8 cellular contexts compared by ENCODE assay signal in genomic region chr9:130042406-130042930, GRCh38. TPM values are rescaled to one million over a fixed set of nuclear protein-coding genes. Genes with fewer than 3 reads are reported as not detected.
A peak's percentile ranks its signal among the peaks of the same experiment; 100 is the strongest.
DNase-seq lines count a peak whose midpoint lies in the region; ATAC-seq, FAIRE-seq and TF ChIP-seq lines count a peak whose summit lies in the region.

No MANE protein-coding gene starts in this region.

- DNase-seq in NCI-H69 (lab: John Stamatoyannopoulos, UW): peak; percentile 55
- DNase-seq in K562 (ENCODE audit: extremely low read depth in 1 of 4, low spot score in 3 of 4): peak in 3 of 4 experiments; percentile 35 to 48 (median 48)
- DNase-seq in iPS-NIHi11 (ENCODE audit: low spot score): peak; percentile 64
- DNase-seq in stimulated activated CD4-positive, alpha-beta T cell treated with anti-CD3 and anti-CD28 coated beads, Interleukin-2, amount 100 ng/mL, for 24 hours: peak; percentile 41 to 42
- DNase-seq in GM10266 (ENCODE audit: extremely low spot score): no peak
- DNase-seq in D721Med (ENCODE audit: insufficient read length, low spot score): no peak

- FAIRE-seq in K562 (lab: Jason Lieb, UNC) (no peak), D721Med (lab: Jason Lieb, UNC) (no peak)

- intact Hi-C loops in K562 (cut with micrococcal nuclease): loop anchor here (2.0 kb wide), 1 partner anchor 132 kb away; no protein-coding TSS in a partner anchor

- no peak for TF ChIP-seq RAD21 in K562 (CRISPR knock-in tag; conservative IDR thresholded peaks at IDR 0.05 in 1 of 2, IDR thresholded peaks at IDR 0.05 in 1 of 2)

- under 1% methylated on average over 30 of the region's 76 CpGs for WGBS in K562 (ENCODE audit: insufficient coverage, low coverage, missing lambda C conversion rate)

- peak overlapping the region; percentile 50 for H3K4me3 ChIP-seq in K562

- H3K9ac ChIP-seq in K562 (ENCODE audit: insufficient read depth in 1 of 2, low read depth in 2 of 2, low read length in 2 of 2): peak overlapping the region; percentile 18 to 93; a peak in 3 of 4 replicates

- H3K36me3 ChIP-seq in K562 (ENCODE audit: control insufficient read depth, insufficient read depth, low read length): no peaks in the 10 kb centered on the region

- in situ Hi-C loops in K562 (cut with MboI): no loop called here

- no peak for TF ChIP-seq POLR2A in K562 (conservative IDR thresholded peaks at IDR 0.05)

- CTCF ChIA-PET in K562 (lab: Yijun Ruan, JAX; ENCODE audit: low intra/inter-chr PET ratio): interaction anchor here (0.6 kb wide), 1 partner anchor 15 kb away, joined by 6 read pairs; no protein-coding TSS in a partner anchor

- no peaks in the 10 kb centered on the region for H3K9me3 ChIP-seq in K562 (replicated peaks; ENCODE audit: control insufficient read depth, insufficient read depth, low read depth, low read length)

- TF ChIP-seq CTCF in K562 (IDR thresholded peaks at IDR 0.05 in 2 of 3, conservative IDR thresholded peaks at IDR 0.05 in 1 of 3; ENCODE audit: insufficient read depth in 2 of 3, low read depth in 1 of 3, low read length in 3 of 3): no peak
- no peak for TF ChIP-seq CTCF in GM10266 (IDR thresholded peaks at IDR 0.05; ENCODE audit: control insufficient read depth, insufficient read depth, low read depth, missing control alignments)
- no peak for TF ChIP-seq CTCF in D721Med (IDR thresholded peaks at IDR 0.05; ENCODE audit: insufficient read depth, missing control alignments)

- peak; percentile 1 for ATAC-seq in GM19324 (IDR thresholded peaks at IDR 0.05; ENCODE audit: low FRiP score, unreplicated experiment)
- ATAC-seq in K562: peak; percentile 26
- ATAC-seq in GM19035 (IDR thresholded peaks at IDR 0.05; ENCODE audit: unreplicated experiment): no peak

- peak overlapping the region; percentile 34; the same call in 1 of the 3 replicates for H3K27ac ChIP-seq in K562 (ENCODE audit: extremely low read depth, low read depth, low read length)

- POLR2A ChIA-PET in K562 (lab: Yijun Ruan, JAX): interaction anchor here (0.8 kb wide), 1 partner anchor 11 kb away, joined by 4 read pairs; no protein-coding TSS in a partner anchor

- peak overlapping the region; percentile 54; the same call in 1 of the 2 replicates for H2AFZ ChIP-seq in K562 (ENCODE audit: low read depth, low read length)

- no peaks in the 10 kb centered on the region for H3K9me1 ChIP-seq in K562 (ENCODE audit: control insufficient read depth, insufficient read depth, low read length)

- no peaks in the 10 kb centered on the region; the same call in 2 of the 3 replicates for H3K79me2 ChIP-seq in K562 (ENCODE audit: control insufficient read depth, insufficient read depth, low read length)

- no TSS peak for BruUV-seq in K562 (replicated peaks; lab: Mats Ljungman, UMichigan)

- H3K27me3 ChIP-seq in K562 (ENCODE audit: control insufficient read depth in 2 of 2, insufficient read depth in 2 of 2, low read length in 2 of 2): peaks cover 5 to 12% of the 10 kb centered on the region in 2 experiments; a peak in 3 of 5 replicates

- peaks cover 27 to 32% of the 10 kb centered on the region in 2 experiments for H3K4me1 ChIP-seq in K562 (replicated peaks in 1 of 2; ENCODE audit: control insufficient read depth in 2 of 2, insufficient read depth in 2 of 2, low read length in 2 of 2)

- H3K4me2 ChIP-seq in K562 (ENCODE audit: insufficient read depth, low read length): peak overlapping the region; percentile 64; the same call in 1 of the 2 replicates

- TF ChIP-seq EP300 in K562 (IDR thresholded peaks at IDR 0.05; ENCODE audit: low read length): no peak

- no peaks in the 10 kb centered on the region; the same call in 1 of the 2 replicates for H4K20me1 ChIP-seq in K562 (replicated peaks; ENCODE audit: control insufficient read depth, insufficient read depth, low read length)

TF ChIP-seq in K562, 482 proteins besides CTCF, POLR2A, EP300 and RAD21 (continues in another document):
- no peak for TF ChIP-seq ZNF699 (CRISPR knock-in tag; IDR thresholded peaks at IDR 0.05; ENCODE audit: insufficient replicate concordance)
- TF ChIP-seq, protein P1, sequence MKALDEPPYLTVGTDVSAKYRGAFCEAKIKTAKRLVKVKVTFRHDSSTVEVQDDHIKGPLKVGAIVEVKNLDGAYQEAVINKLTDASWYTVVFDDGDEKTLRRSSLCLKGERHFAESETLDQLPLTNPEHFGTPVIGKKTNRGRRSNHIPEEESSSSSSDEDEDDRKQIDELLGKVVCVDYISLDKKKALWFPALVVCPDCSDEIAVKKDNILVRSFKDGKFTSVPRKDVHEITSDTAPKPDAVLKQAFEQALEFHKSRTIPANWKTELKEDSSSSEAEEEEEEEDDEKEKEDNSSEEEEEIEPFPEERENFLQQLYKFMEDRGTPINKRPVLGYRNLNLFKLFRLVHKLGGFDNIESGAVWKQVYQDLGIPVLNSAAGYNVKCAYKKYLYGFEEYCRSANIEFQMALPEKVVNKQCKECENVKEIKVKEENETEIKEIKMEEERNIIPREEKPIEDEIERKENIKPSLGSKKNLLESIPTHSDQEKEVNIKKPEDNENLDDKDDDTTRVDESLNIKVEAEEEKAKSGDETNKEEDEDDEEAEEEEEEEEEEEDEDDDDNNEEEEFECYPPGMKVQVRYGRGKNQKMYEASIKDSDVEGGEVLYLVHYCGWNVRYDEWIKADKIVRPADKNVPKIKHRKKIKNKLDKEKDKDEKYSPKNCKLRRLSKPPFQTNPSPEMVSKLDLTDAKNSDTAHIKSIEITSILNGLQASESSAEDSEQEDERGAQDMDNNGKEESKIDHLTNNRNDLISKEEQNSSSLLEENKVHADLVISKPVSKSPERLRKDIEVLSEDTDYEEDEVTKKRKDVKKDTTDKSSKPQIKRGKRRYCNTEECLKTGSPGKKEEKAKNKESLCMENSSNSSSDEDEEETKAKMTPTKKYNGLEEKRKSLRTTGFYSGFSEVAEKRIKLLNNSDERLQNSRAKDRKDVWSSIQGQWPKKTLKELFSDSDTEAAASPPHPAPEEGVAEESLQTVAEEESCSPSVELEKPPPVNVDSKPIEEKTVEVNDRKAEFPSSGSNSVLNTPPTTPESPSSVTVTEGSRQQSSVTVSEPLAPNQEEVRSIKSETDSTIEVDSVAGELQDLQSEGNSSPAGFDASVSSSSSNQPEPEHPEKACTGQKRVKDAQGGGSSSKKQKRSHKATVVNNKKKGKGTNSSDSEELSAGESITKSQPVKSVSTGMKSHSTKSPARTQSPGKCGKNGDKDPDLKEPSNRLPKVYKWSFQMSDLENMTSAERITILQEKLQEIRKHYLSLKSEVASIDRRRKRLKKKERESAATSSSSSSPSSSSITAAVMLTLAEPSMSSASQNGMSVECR (CRISPR knock-in tag; IDR thresholded peaks at IDR 0.05): peak; percentile 58; the same call in 1 of the 2 replicates
- peak; percentile 40 for TF ChIP-seq PRPF4 (IDR thresholded peaks at IDR 0.05; ENCODE audit: insufficient read depth, low read depth, low read length, poor library complexity, severe bottlenecking)

RNA-seq across cellular contexts. Expression of gene FNBP1, which starts 0.5 kb away (rescaled TPM):
- total RNA-seq in K562 (2011; cell fraction: chromatin; rRNA removed; ENCODE audit: low replicate concordance): 24.0 and 44.9 TPM in 2 replicates
- total RNA-seq in K562 (2011; cell fraction: nucleolus; rRNA removed): 8.5 and 10.9 TPM in 2 replicates
- total RNA-seq in K562 (2011; cell fraction: nucleoplasm; rRNA removed): 10.9 and 12.6 TPM in 2 replicates
- total RNA-seq in K562 (2014; rRNA removed) (8.2 and 8.4 TPM in 2 replicates), K562 (2014; rRNA removed; fragmentation: Illumina TruSeq; extraction: Trizol) (6.9 and 13.2 TPM in 2 replicates), K562 (2015; rRNA removed; fragmentation: Illumina TruSeq; extraction: Trizol) (13.5 and 14.9 TPM in 2 replicates), K562 (2021) (8.5 and 10.7 TPM in 2 replicates)
- polyA plus RNA-seq in K562 (2011; rRNA removed) (7.2 and 7.6 TPM in 2 replicates), K562 (2014; fragmentation: Illumina TruSeq; extraction: Trizol) (6.1 TPM in 2 replicates), K562 (2014; fragmentation: Nextera tagmentation; extraction: Ambion mirVana) (1 to 10 TPM; 1.8 to 2.2 TPM), K562 (2014; rRNA removed) (5.4 and 8.0 TPM in 2 replicates)
- polyA plus RNA-seq in K562 (2011; cell fraction: cytosol; rRNA removed): 2.2 and 4.2 TPM in 2 replicates
- polyA plus RNA-seq in K562 (2011; cell fraction: nucleus; rRNA removed): 5.8 and 7.6 TPM in 2 replicates
- polyA plus RNA-seq in K562 (2012): 8.7 and 10.5 TPM in 2 replicates
- 33.5 and 42.5 TPM in 2 replicates for polyA minus RNA-seq in K562 (2011; rRNA and poly(A)+ RNA removed)
- 7.9 and 8.7 TPM in 2 replicates for polyA minus RNA-seq in K562 (2011; cell fraction: cytosol; rRNA and poly(A)+ RNA removed)
- polyA minus RNA-seq in K562 (2011; cell fraction: nucleus; rRNA and poly(A)+ RNA removed): 3.4 and 8.0 TPM in 2 replicates

RNA-seq across cellular contexts. Expression of gene GPR107, which starts 11.2 kb away (rescaled TPM):
- 92.0 and 106 TPM in 2 replicates for total RNA-seq in K562 (2011; cell fraction: chromatin; rRNA removed; ENCODE audit: low replicate concordance)
- 120 and 136 TPM in 2 replicates for total RNA-seq in K562 (2011; cell fraction: nucleolus; rRNA removed)
- total RNA-seq in K562 (2011; cell fraction: nucleoplasm; rRNA removed): 83.9 and 108 TPM in 2 replicates
- total RNA-seq in K562 (2014; rRNA removed): 9.2 and 10.0 TPM in 2 replicates
- 12.4 and 14.5 TPM in 2 replicates for total RNA-seq in K562 (2014; rRNA removed; fragmentation: Illumina TruSeq; extraction: Trizol)
- total RNA-seq in K562 (2015; rRNA removed; fragmentation: Illumina TruSeq; extraction: Trizol): 13.5 and 14.6 TPM in 2 replicates
- 20.3 and 21.8 TPM in 2 replicates for total RNA-seq in K562 (2021)
- polyA plus RNA-seq in K562 (2011; rRNA removed): 28.2 and 34.6 TPM in 2 replicates
- polyA plus RNA-seq in K562 (2011; cell fraction: cytosol; rRNA removed): 9.8 and 15.6 TPM in 2 replicates
- polyA plus RNA-seq in K562 (2011; cell fraction: nucleus; rRNA removed): 23.2 and 28.9 TPM in 2 replicates
- polyA plus RNA-seq in K562 (2012): 17.3 and 22.6 TPM in 2 replicates
- polyA plus RNA-seq in K562 (2014; fragmentation: Illumina TruSeq; extraction: Trizol): 19.5 and 27.8 TPM in 2 replicates
- 1 to 10 TPM; 3.2 to 3.5 TPM for polyA plus RNA-seq in K562 (2014; fragmentation: Nextera tagmentation; extraction: Ambion mirVana)
- 13.7 and 14.4 TPM in 2 replicates for polyA plus RNA-seq in K562 (2014; rRNA removed)
- 29.5 and 33.6 TPM in 2 replicates for polyA minus RNA-seq in K562 (2011; rRNA and poly(A)+ RNA removed)
- 13.0 and 13.7 TPM in 2 replicates for polyA minus RNA-seq in K562 (2011; cell fraction: cytosol; rRNA and poly(A)+ RNA removed)
- polyA minus RNA-seq in K562 (2011; cell fraction: nucleus; rRNA and poly(A)+ RNA removed): 12.8 and 25.0 TPM in 2 replicates

Comparison
In these comparisons a context has a peak if more than half of its experiments do, and no peak if none do; other contexts are left out.
1. DNase-seq: peak in NCI-H69 (single experiment), K562 (3 of 4), iPS-NIHi11 (single experiment) and stimulated activated CD4-positive, alpha-beta T cell treated with anti-CD3 and anti-CD28 coated beads, Interleukin-2, amount 100 ng/mL, for 24 hours (2 of 2); none in GM10266 (single experiment) and D721Med (single experiment).